Comparison of ENCODE assay signal across 8 cellular contexts in genomic region chr1:179129702-179130473, GRCh38. TPM values are rescaled to one million over a fixed set of nuclear protein-coding genes. Genes with fewer than 3 reads are reported as not detected.
DNase-seq lines count a peak whose midpoint lies in the region; ATAC-seq, FAIRE-seq and TF ChIP-seq lines count a peak whose summit lies in the region.

No MANE protein-coding gene starts in this region.

- H2AFZ ChIP-seq in OCI-LY1 (ENCODE audit: low read length) = no peak overlapping the region
- no peak overlapping the region for H2AFZ ChIP-seq in HepG2 (ENCODE audit: low read length)

- no peaks in the 10 kb centered on the region for H4K20me1 ChIP-seq in OCI-LY1 (ENCODE audit: insufficient read depth, low read length)
- no peaks in the 10 kb centered on the region for H4K20me1 ChIP-seq in HepG2 (ENCODE audit: insufficient read depth, low read length)

- H3K9ac ChIP-seq in OCI-LY1 (ENCODE audit: low read length) (peak overlapping the region; percentile 33; the same call in 1 of the 2 replicates), adipocyte (ENCODE audit: low read length) (peak overlapping the region; percentile 30), HepG2 (ENCODE audit: insufficient read depth, low read depth, low read length) (no peak overlapping the region), mesendoderm (ENCODE audit: low read length) (no peak overlapping the region)

- H3K9me3 ChIP-seq in OCI-LY1 (ENCODE audit: low read length) (no peaks in the 10 kb centered on the region), adipocyte (ENCODE audit: control insufficient read depth, low read length) (no peaks in the 10 kb centered on the region), HepG2 (ENCODE audit: low read length) (no peaks in the 10 kb centered on the region)

- WGBS in HepG2 (ENCODE audit: low lambda C conversion rate) = 94% methylated on average over 10 of the region's 10 CpGs
- WGBS in mesendoderm (ENCODE audit: extremely low coverage, insufficient coverage, low lambda C conversion rate) = no CpG with 5 or more reads among the region's 10 CpGs

- H3K23ac ChIP-seq in mesendoderm (ENCODE audit: low read length) = no peak overlapping the region

- TF ChIP-seq POLR2A in HepG2 (IDR thresholded peaks at IDR 0.05; ENCODE audit: insufficient read depth in 1 of 2, low read depth in 2 of 2, low read length in 2 of 2) = no peak

- H3K36me3 ChIP-seq in OCI-LY1 (ENCODE audit: insufficient read depth, low read length) (no peaks in the 10 kb centered on the region), adipocyte (ENCODE audit: control insufficient read depth, insufficient read depth, low read length, severe bottlenecking) (peaks cover 49% of the 10 kb centered on the region), HepG2 (replicated peaks in 1 of 2; ENCODE audit: control insufficient read depth in 1 of 2, insufficient read depth in 2 of 2, low read length in 2 of 2) (peaks cover 5 to 32% of the 10 kb centered on the region in 2 experiments; a peak in 3 of 5 replicates), mesendoderm (ENCODE audit: control insufficient read depth, insufficient read depth, low read length) (no peaks in the 10 kb centered on the region)

- H2AK5ac ChIP-seq in mesendoderm (ENCODE audit: low read length) = no peak overlapping the region

- CTCF ChIA-PET in HepG2 (lab: Yijun Ruan, JAX; ENCODE audit: low intra/inter-chr PET ratio, low total read pairs) = no interaction called here

- no peak overlapping the region for H3K4ac ChIP-seq in mesendoderm (ENCODE audit: low read depth, low read length)

- no peak for TF ChIP-seq RAD21 in HepG2 (CRISPR knock-in tag; IDR thresholded peaks at IDR 0.05)

- in situ Hi-C loops in HepG2 (cut with HindIII; ENCODE audit: extremely low pct_ligation_motif_present, low pct_unique_long_range_greater_than_20kb) = loop anchor here (10.0 kb wide), 1 partner anchor 165 kb away; the partner anchor contains the start of gene SOAT1

- no peak overlapping the region for H2BK15ac ChIP-seq in mesendoderm (replicated peaks; ENCODE audit: low read depth)

- H2BK120ac ChIP-seq in mesendoderm (ENCODE audit: low read depth, low read length) = no peak overlapping the region

- H3K4me1 ChIP-seq in OCI-LY1 (ENCODE audit: insufficient read depth, low read length, severe bottlenecking) (peaks cover 24% of the 10 kb centered on the region), adipocyte (ENCODE audit: control insufficient read depth, insufficient read depth, low read length) (peaks cover 47% of the 10 kb centered on the region), HepG2 (ENCODE audit: insufficient read depth, low read length) (peaks cover 15% of the 10 kb centered on the region), mesendoderm (ENCODE audit: control insufficient read depth, low read depth, low read length) (no peaks in the 10 kb centered on the region)

- H3K18ac ChIP-seq in mesendoderm (ENCODE audit: low read length) = no peak overlapping the region

- no peak overlapping the region for H4K8ac ChIP-seq in mesendoderm (ENCODE audit: low read depth, low read length)

- TF ChIP-seq EP300 in HepG2 (IDR thresholded peaks at IDR 0.05; ENCODE audit: low read depth in 2 of 2, low read length in 2 of 2) (no peak), HepG2 (CRISPR knock-in tag; IDR thresholded peaks at IDR 0.05; ENCODE audit: borderline replicate concordance) (no peak)

- H4K5ac ChIP-seq in mesendoderm (ENCODE audit: low read length) = no peak overlapping the region

- FAIRE-seq in HepG2 (lab: Jason Lieb, UNC) = no peak

- H3K4me3 ChIP-seq in OCI-LY1 (ENCODE audit: low read depth, low read length, poor library complexity, severe bottlenecking) (peak overlapping the region; percentile 48), adipocyte (ENCODE audit: low read length) (peak overlapping the region; percentile 24), HepG2 (replicated peaks in 1 of 3; ENCODE audit: insufficient read depth in 1 of 3, low read depth in 2 of 3, low read length in 3 of 3) (no peak overlapping the region), mesendoderm (ENCODE audit: low read length) (no peak overlapping the region)

- no peak overlapping the region for H3K56ac ChIP-seq in mesendoderm (ENCODE audit: low read length)

- peak; percentile 16 to 23 for DNase-seq in activated CD4-positive, alpha-beta T cell treated with anti-CD3 and anti-CD28 coated beads for 4 hours
- no peak for DNase-seq in activated CD4-positive, alpha-beta T cell treated with anti-CD3 and anti-CD28 coated beads, Interleukin-2, amount 50 U/mL, for 4 hours
- DNase-seq in adipocyte (ENCODE audit: low read depth) = peak; percentile 57
- DNase-seq in HepG2 (ENCODE audit: low spot score) = no peak
- no peak for DNase-seq in mesendoderm
- no peak for DNase-seq in anterior cingulate cortex (lab: John Stamatoyannopoulos, UW)

- peak overlapping the region; percentile 75 for H3K27ac ChIP-seq in OCI-LY1 (ENCODE audit: low read depth, low read length, poor library complexity, severe bottlenecking)
- no peak overlapping the region for H3K27ac ChIP-seq in HepG2 (ENCODE audit: extremely low read length, insufficient read depth, low read length)
- no peak overlapping the region for H3K27ac ChIP-seq in mesendoderm (ENCODE audit: low read depth, low read length)

- intact Hi-C loops in HepG2 (cut with micrococcal nuclease; ENCODE audit: unreplicated experiment) = loop anchor here (2.0 kb wide), 1 partner anchor 39 kb away; no protein-coding TSS in a partner anchor

- peaks cover 5% of the 10 kb centered on the region; the same call in 1 of the 2 replicates for H3F3A ChIP-seq in OCI-LY1 (ENCODE audit: insufficient read depth, low read length)

- no peaks in the 10 kb centered on the region for H3K9me2 ChIP-seq in OCI-LY1 (ENCODE audit: low read depth, low read length)

- POLR2A ChIA-PET in HepG2 (lab: Yijun Ruan, JAX) = no interaction called here

- ATAC-seq in HG02938 (IDR thresholded peaks at IDR 0.05; ENCODE audit: unreplicated experiment) = peak; percentile 98
- ATAC-seq in HepG2 = peak; percentile 57; the same call in 2 of the 3 replicates

- H2BK5ac ChIP-seq in mesendoderm (ENCODE audit: low read length) = no peak overlapping the region

- TF ChIP-seq CTCF in OCI-LY1 (IDR thresholded peaks at IDR 0.05; ENCODE audit: low read length) (no peak), HepG2 (CRISPR knock-in tag; IDR thresholded peaks at IDR 0.05) (no peak)

- no TSS peak for BruUV-seq in HepG2 (replicated peaks; lab: Mats Ljungman, UMichigan)

- no peaks in the 10 kb centered on the region for H3K79me2 ChIP-seq in OCI-LY1 (ENCODE audit: insufficient read depth, low read length)
- H3K79me2 ChIP-seq in HepG2 (ENCODE audit: insufficient read depth, low read length) = peaks cover 3% of the 10 kb centered on the region
- H3K79me2 ChIP-seq in mesendoderm (ENCODE audit: control insufficient read depth, insufficient read depth, low read length) = no peaks in the 10 kb centered on the region

- H3K79me1 ChIP-seq in mesendoderm (ENCODE audit: low read length) = no peaks in the 10 kb centered on the region

- H3K27me3 ChIP-seq in OCI-LY1 (ENCODE audit: insufficient read depth, low read length) = no peaks in the 10 kb centered on the region
- H3K27me3 ChIP-seq in adipocyte (replicated peaks; ENCODE audit: control insufficient read depth, insufficient read depth, low read length) = no peaks in the 10 kb centered on the region
- H3K27me3 ChIP-seq in HepG2 (ENCODE audit: control insufficient read depth in 1 of 2, insufficient read depth in 2 of 2, low read length in 2 of 2) = no peaks in the 10 kb centered on the region
- H3K27me3 ChIP-seq in mesendoderm (ENCODE audit: insufficient read depth, low read length, poor library complexity) = no peaks in the 10 kb centered on the region

- H3K4me2 ChIP-seq in OCI-LY1 (ENCODE audit: low read length) (peak overlapping the region; percentile 71), HepG2 (ENCODE audit: low read depth, low read length) (no peak overlapping the region; the same call in 1 of the 2 replicates), mesendoderm (ENCODE audit: low read length) (no peak overlapping the region)

RNA-seq across cellular contexts. Expression of gene TOR3A, which starts 48.0 kb away (rescaled TPM):
- 21.2 and 28.4 TPM in 2 replicates for total RNA-seq in HepG2 (2016; rRNA removed; fragmentation: Illumina TruSeq; extraction: Trizol)
- total RNA-seq in HepG2 (2016; cell fraction: cytosol; rRNA removed; fragmentation: Illumina TruSeq; extraction: Trizol; ENCODE audit: low read depth) = 7.9 and 11.8 TPM in 2 replicates
- total RNA-seq in HepG2 (2016; cell fraction: insoluble cytoplasmic fraction; rRNA removed; fragmentation: Illumina TruSeq; extraction: Trizol) = 19.8 and 28.6 TPM in 2 replicates
- 19.8 and 22.1 TPM in 2 replicates for total RNA-seq in HepG2 (2016; cell fraction: membrane; rRNA removed; fragmentation: Illumina TruSeq; extraction: Trizol)
- total RNA-seq in HepG2 (2016; cell fraction: nucleus; rRNA removed; fragmentation: Illumina TruSeq; extraction: Trizol) = 31.0 and 31.1 TPM in 2 replicates
- 14.7 and 19.0 TPM in 2 replicates for polyA plus RNA-seq in HepG2 (2011; rRNA removed)
- polyA plus RNA-seq in HepG2 (2011; cell fraction: cytosol; rRNA removed) = 13.8 and 15.5 TPM in 2 replicates
- 14.5 and 18.5 TPM in 2 replicates for polyA plus RNA-seq in HepG2 (2011; cell fraction: nucleus; rRNA removed)
- polyA plus RNA-seq in HepG2 (2012) = 19.9 and 27.3 TPM in 2 replicates
- 9.2 and 13.1 TPM in 2 replicates for polyA plus RNA-seq in HepG2 (2016; cell fraction: cytosol; fragmentation: Illumina TruSeq; extraction: Trizol; ENCODE audit: low read depth)
- polyA plus RNA-seq in HepG2 (2016; cell fraction: insoluble cytoplasmic fraction; fragmentation: Illumina TruSeq; extraction: Trizol; ENCODE audit: low read depth) = 22.9 and 23.5 TPM in 2 replicates
- polyA plus RNA-seq in HepG2 (2016; cell fraction: membrane; fragmentation: Illumina TruSeq; extraction: Trizol; ENCODE audit: low read depth) = 16.3 and 19.2 TPM in 2 replicates
- 57.8 and 63.2 TPM in 2 replicates for polyA plus RNA-seq in HepG2 (2016; cell fraction: nucleus; fragmentation: Illumina TruSeq; extraction: Trizol; ENCODE audit: insufficient read depth, low read depth)
- 37.3 and 96.0 TPM in 2 replicates for polyA minus RNA-seq in HepG2 (2011; rRNA and poly(A)+ RNA removed; ENCODE audit: low replicate concordance)
- 9.6 and 11.3 TPM in 2 replicates for polyA minus RNA-seq in HepG2 (2011; cell fraction: cytosol; rRNA and poly(A)+ RNA removed)
- 7.3 and 11.7 TPM in 2 replicates for polyA minus RNA-seq in HepG2 (2011; cell fraction: nucleus; rRNA and poly(A)+ RNA removed)
- polyA plus RNA-seq in mesendoderm (2013, experiment 1 of 2) = 16.7 TPM
- polyA plus RNA-seq in mesendoderm (2013, experiment 2 of 2) = 15.2 TPM

Comparison
In these comparisons a context has a peak if more than half of its experiments do, and no peak if none do; other contexts are left out.
1. DNase-seq: peak in activated CD4-positive, alpha-beta T cell treated with anti-CD3 and anti-CD28 coated beads for 4 hours (2 of 2) and adipocyte (single experiment); none in activated CD4-positive, alpha-beta T cell treated with anti-CD3 and anti-CD28 coated beads, Interleukin-2, amount 50 U/mL, for 4 hours (0 of 2), HepG2 (single experiment), mesendoderm (single experiment) and anterior cingulate cortex (0 of 58).
2. H3K4me3 ChIP-seq: peak in OCI-LY1 (single experiment) and adipocyte (single experiment); none in HepG2 (0 of 3) and mesendoderm (single experiment).
3. H3K9ac ChIP-seq: peak in OCI-LY1 (single experiment) and adipocyte (single experiment); none in HepG2 (single experiment) and mesendoderm (single experiment).